ENCODE assay signal across 1 cellular context in genomic region chr7:150368098-150368883, GRCh38.
TF ChIP-seq lines count a peak whose summit lies in the region.

REPIN1 (plus strand) TSS chr7:150368822; CDS start chr7:150369712, 890 bp downstream.

TF ChIP-seq in K562, 482 proteins besides CTCF, POLR2A, EP300 and RAD21 (continued from another document and continues in another):
- TF ChIP-seq MGA (IDR thresholded peaks at IDR 0.05) (peak; percentile 99), ZNF133 (CRISPR knock-in tag; IDR thresholded peaks at IDR 0.05) (0 out of 2 replicates have a peak, but pooled peaks have one; percentile 28), BRF2 (IDR thresholded peaks at IDR 0.05; ENCODE audit: borderline replicate concordance, insufficient read depth, insufficient read length) (no peak), MCM2 (IDR thresholded peaks at IDR 0.05; ENCODE audit: low read depth) (no peak), NFIX (CRISPR knock-in tag; IDR thresholded peaks at IDR 0.05; ENCODE audit: low read depth) (peak; percentile 35), ZNF232 (CRISPR knock-in tag; IDR thresholded peaks at IDR 0.05) (peak; percentile 96), ID3 (CRISPR knock-in tag; IDR thresholded peaks at IDR 0.05) (no peak), ID3 (tag; IDR thresholded peaks at IDR 0.05) (peak; percentile 79; the same call in 1 of the 2 replicates), ELF2 (CRISPR knock-in tag; IDR thresholded peaks at IDR 0.05) (peak; percentile 68), DLX4 (CRISPR knock-in tag; IDR thresholded peaks at IDR 0.05) (no peak), POLR2G (IDR thresholded peaks at IDR 0.05; ENCODE audit: low read depth, low read length) (peak; percentile 97), CCNT2 (IDR thresholded peaks at IDR 0.05; ENCODE audit: borderline replicate concordance, extremely low read depth, insufficient read length, low read depth, low read length) (peak; percentile 97), NBN (IDR thresholded peaks at IDR 0.05; ENCODE audit: low read depth) (peak; percentile 29), PATZ1 (CRISPR knock-in tag; IDR thresholded peaks at IDR 0.05; ENCODE audit: borderline replicate concordance) (no peak), GABPA (tag; conservative IDR thresholded peaks at IDR 0.05; ENCODE audit: low read depth) (0 out of 2 replicates have a peak, but pooled peaks have one; percentile 47), NFRKB (IDR thresholded peaks at IDR 0.05; ENCODE audit: low read depth) (peak; percentile 86; the same call in 1 of the 2 replicates), SFPQ (IDR thresholded peaks at IDR 0.05; ENCODE audit: low read depth, low read length) (no peak), ZNF174 (CRISPR knock-in tag; IDR thresholded peaks at IDR 0.05) (no peak), ZNF76 (CRISPR knock-in tag; IDR thresholded peaks at IDR 0.05; ENCODE audit: borderline replicate concordance) (peak; percentile 90; the same call in 1 of the 2 replicates), JUN (IDR thresholded peaks at IDR 0.05; ENCODE audit: borderline replicate concordance, low read depth, low read length) (peak; percentile 42; the same call in 1 of the 2 replicates), JUN (CRISPR knock-in tag; IDR thresholded peaks at IDR 0.05; ENCODE audit: borderline replicate concordance) (peak; percentile 55; the same call in 1 of the 2 replicates), ZNF449 (CRISPR knock-in tag; IDR thresholded peaks at IDR 0.05) (peak; percentile 16; the same call in 1 of the 2 replicates), TBP (optimal IDR thresholded peaks at IDR 0.05; ENCODE audit: low read depth, low read length) (peak; percentile 80), COPS2 (conservative IDR thresholded peaks at IDR 0.05) (no peak), RAD51 (IDR thresholded peaks at IDR 0.05; ENCODE audit: borderline replicate concordance, low read depth) (peak; percentile 78), ZNF282 (CRISPR knock-in tag; IDR thresholded peaks at IDR 0.05) (no peak; the same call in 1 of the 2 replicates), TBL1XR1 (IDR thresholded peaks at IDR 0.05; ENCODE audit: low read length in 2 of 2) (0 out of 4 replicates have a peak, but pooled peaks have one; percentile 23 to 28), L3MBTL2 (IDR thresholded peaks at IDR 0.05) (peak; percentile 99), E2F4 (CRISPR knock-in tag; IDR thresholded peaks at IDR 0.05; ENCODE audit: low read depth) (peak; percentile 68), HNRNPL (IDR thresholded peaks at IDR 0.05; ENCODE audit: low read depth, low read length) (peak; percentile 85), MTA3 (IDR thresholded peaks at IDR 0.05; ENCODE audit: borderline replicate concordance) (peak; percentile 99), ZBTB5 (IDR thresholded peaks at IDR 0.05) (no peak), FOXM1 (IDR thresholded peaks at IDR 0.05; ENCODE audit: low read depth) (no peak), FOXM1 (CRISPR knock-in tag; IDR thresholded peaks at IDR 0.05; ENCODE audit: low read depth) (peak; percentile 97), SIN3A (IDR thresholded peaks at IDR 0.05; ENCODE audit: borderline replicate concordance in 2 of 2, control insufficient read depth in 1 of 2, low read depth in 2 of 2, low read length in 2 of 2) (peak in 1 of 2 experiments; percentile 92; a peak in 3 of 4 replicates)
